In the genomic region with DNA sequence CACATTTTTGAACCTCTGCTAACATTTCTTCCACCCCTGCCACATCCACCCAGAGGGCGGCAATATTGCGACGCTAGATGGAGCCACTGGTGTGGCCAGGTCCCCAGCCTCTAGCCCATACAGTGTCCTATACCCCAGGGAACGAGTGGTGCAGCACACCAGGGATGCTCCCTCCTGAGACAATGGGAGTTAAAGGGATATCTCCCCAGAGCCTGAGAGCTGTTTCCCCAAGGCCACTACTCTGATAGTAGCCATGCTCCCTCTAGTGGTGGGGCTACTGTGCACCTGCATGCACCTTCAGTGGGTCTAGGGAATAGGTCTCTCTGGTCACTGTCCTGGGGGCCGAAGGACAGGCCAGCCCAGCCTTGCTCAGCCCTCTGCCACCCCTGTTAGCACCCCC, we compare ENCODE assay signal across 8 cellular contexts.
DNase-seq lines count a peak whose midpoint lies in the region; ATAC-seq and TF ChIP-seq lines count a peak whose summit lies in the region.

No MANE protein-coding gene starts in this region.

- TF ChIP-seq CTCF in 22Rv1 (IDR thresholded peaks at IDR 0.05) (peak; percentile 76), RWPE1 (conservative IDR thresholded peaks at IDR 0.05; ENCODE audit: low read depth) (no peak; the same call in 1 of the 2 replicates)

- CTCF ChIA-PET in RWPE1 (lab: Yijun Ruan, JAX): no interaction called here

- DNase-seq in GM03348 (ENCODE audit: low spot score) (peak; percentile 6), SJCRH30 (peak; percentile 62 to 73), iPS-NIHi7 (ENCODE audit: extremely low spot score) (peak; percentile 83), RWPE1 (ENCODE audit: low spot score) (no peak), AG08396 (ENCODE audit: low spot score) (no peak)
- no peak for DNase-seq in effector CD4-positive, alpha-beta T cell

- H3K36me3 ChIP-seq in SJCRH30: no peaks in the 10 kb centered on the region

- peak; percentile 64 for ATAC-seq in HG03039 (IDR thresholded peaks at IDR 0.05; ENCODE audit: unreplicated experiment)

- no peak overlapping the region for H3K4me3 ChIP-seq in SJCRH30

- no peaks in the 10 kb centered on the region for H3K9me3 ChIP-seq in SJCRH30 (replicated peaks)

- no peak overlapping the region for H3K27ac ChIP-seq in 22Rv1
- no peak overlapping the region for H3K27ac ChIP-seq in SJCRH30
- no peak overlapping the region for H3K27ac ChIP-seq in RWPE1

- POLR2A ChIA-PET in RWPE1 (lab: Yijun Ruan, JAX; ENCODE audit: low non-redundant PET): no interaction called here

- no peaks in the 10 kb centered on the region for H3K27me3 ChIP-seq in SJCRH30

- no peaks in the 10 kb centered on the region for H3K4me1 ChIP-seq in SJCRH30

Comparison
In these comparisons a context has a peak if more than half of its experiments do, and no peak if none do; other contexts are left out.
1. DNase-seq: peak in GM03348 (single experiment), SJCRH30 (2 of 2) and iPS-NIHi7 (single experiment); none in RWPE1 (single experiment), AG08396 (single experiment) and effector CD4-positive, alpha-beta T cell (single experiment).